14 cellular contexts compared by ENCODE assay signal in genomic region chr15:76347507-76348055, GRCh38. TPM values are rescaled to one million over a fixed set of nuclear protein-coding genes. Genes with fewer than 3 reads are reported as not detected.
DNase-seq lines count a peak whose midpoint lies in the region; ATAC-seq and TF ChIP-seq lines count a peak whose summit lies in the region.
"Had no signal": no experiment of that assay in that cellular context is flagged by ENCODE, and none has a peak within 500 bp of the region (broad histone marks: within the 10 kb centered on the region; RNA-seq: fewer than 3 reads in every experiment).

No MANE protein-coding gene starts in this region.

- peak overlapping the region in 3 of 4 donors; percentile 10 to 61 (median 44) for H3K4me3 Mint-ChIP-seq in CD4-positive, CD25-positive, alpha-beta regulatory T cell
- H3K4me3 Mint-ChIP-seq in neural progenitor cell = peak overlapping the region; percentile 77

- no peak for ATAC-seq in CD4-positive, CD25-positive, alpha-beta regulatory T cell (ENCODE audit: low read depth in 2 of 2)
- ATAC-seq in HG03439 (IDR thresholded peaks at IDR 0.05; ENCODE audit: unreplicated experiment) = no peak

- peaks cover 29% of the 10 kb centered on the region for H3K4me1 ChIP-seq in CD4-positive, CD25-positive, alpha-beta regulatory T cell (ENCODE audit: control insufficient read depth, insufficient read depth, low read length, poor library complexity, severe bottlenecking)
- peaks cover 12% of the 10 kb centered on the region for H3K4me1 ChIP-seq in neural progenitor cell
- H3K4me1 ChIP-seq: SJCRH30 had no signal

- H3K27ac Mint-ChIP-seq in CD4-positive, CD25-positive, alpha-beta regulatory T cell = no peak overlapping the region
- H3K27ac Mint-ChIP-seq in neural progenitor cell = no peak overlapping the region

- TF ChIP-seq CTCF in foreskin fibroblast (IDR thresholded peaks at IDR 0.05; ENCODE audit: low read depth, low read length) (no peak), neural progenitor cell (IDR thresholded peaks at IDR 0.05) (no peak)

- no peak overlapping the region for H3K27ac ChIP-seq in CD4-positive, CD25-positive, alpha-beta regulatory T cell (ENCODE audit: insufficient read depth, low read length, poor library complexity, severe bottlenecking)
- H3K27ac ChIP-seq in neural progenitor cell = no peak overlapping the region
- H3K27ac ChIP-seq: SJCRH30, uterus had no signal

- no peaks in the 10 kb centered on the region for H3K9me3 ChIP-seq in CD4-positive, CD25-positive, alpha-beta regulatory T cell (ENCODE audit: control insufficient read depth in 2 of 2, low read length in 2 of 2)
- no peaks in the 10 kb centered on the region for H3K9me3 ChIP-seq in neural progenitor cell (ENCODE audit: low read depth)
- H3K9me3 ChIP-seq: SJCRH30, uterus had no signal

- no peak overlapping the region for H2AFZ ChIP-seq in neural progenitor cell (replicated peaks)

- DNase-seq in CD4-positive, CD25-positive, alpha-beta regulatory T cell = no peak
- peak; percentile 82 for DNase-seq in NCI-H460 (ENCODE audit: extremely low read depth, low read depth)
- peak; percentile 64 to 83 for DNase-seq in foreskin fibroblast
- DNase-seq in neural progenitor cell (ENCODE audit: low spot score) = peak; percentile 54
- DNase-seq in NCI-H345 (lab: John Stamatoyannopoulos, UW) = no peak
- DNase-seq in retina = no peak
- DNase-seq in central memory CD4-positive, alpha-beta T cell = no peak
- DNase-seq: aorta, NCI-H1105, NCI-H748 treated with DMSO at 0.1 percent for 48 hours, SJCRH30, uterus had no signal

- H3K4me2 ChIP-seq in neural progenitor cell = peak overlapping the region; percentile 86

- peaks cover 30% of the 10 kb centered on the region for H3K36me3 Mint-ChIP-seq in CD4-positive, CD25-positive, alpha-beta regulatory T cell
- H3K36me3 Mint-ChIP-seq in neural progenitor cell = no peaks in the 10 kb centered on the region

- peaks cover 60% of the 10 kb centered on the region for H4K20me1 ChIP-seq in neural progenitor cell (ENCODE audit: low read depth)

- H3K4me1 Mint-ChIP-seq in CD4-positive, CD25-positive, alpha-beta regulatory T cell = peaks cover 7 to 26% (median 15%) of the 10 kb centered on the region in 4 donors
- peaks cover 13% of the 10 kb centered on the region for H3K4me1 Mint-ChIP-seq in neural progenitor cell

- H3K36me3 ChIP-seq in CD4-positive, CD25-positive, alpha-beta regulatory T cell (ENCODE audit: control insufficient read depth, insufficient read depth, low read length) = peaks cover 6% of the 10 kb centered on the region
- no peaks in the 10 kb centered on the region for H3K36me3 ChIP-seq in neural progenitor cell
- H3K36me3 ChIP-seq: SJCRH30, uterus had no signal

- H3F3A ChIP-seq in neural progenitor cell (ENCODE audit: low read depth) = peaks cover 30% of the 10 kb centered on the region

- no peak overlapping the region for H3K9ac ChIP-seq in neural progenitor cell

- H3K79me2 ChIP-seq in neural progenitor cell (ENCODE audit: low read depth) = no peaks in the 10 kb centered on the region

- peaks cover 53% of the 10 kb centered on the region for H3K27me3 Mint-ChIP-seq in CD4-positive, CD25-positive, alpha-beta regulatory T cell
- H3K27me3 Mint-ChIP-seq in neural progenitor cell (ENCODE audit: insufficient read depth, low read depth) = peaks cover 51% of the 10 kb centered on the region

- H3K9me3 Mint-ChIP-seq in CD4-positive, CD25-positive, alpha-beta regulatory T cell = peaks cover 0 to 4% (median 0%) of the 10 kb centered on the region in 7 donors
- no peaks in the 10 kb centered on the region for H3K9me3 Mint-ChIP-seq in neural progenitor cell

- peaks cover 40% of the 10 kb centered on the region for H3K27me3 ChIP-seq in CD4-positive, CD25-positive, alpha-beta regulatory T cell (ENCODE audit: control insufficient read depth, insufficient read depth, low read length)
- peaks cover 91% of the 10 kb centered on the region for H3K27me3 ChIP-seq in neural progenitor cell
- H3K27me3 ChIP-seq: SJCRH30 had no signal

- H3K4me3 ChIP-seq in CD4-positive, CD25-positive, alpha-beta regulatory T cell (ENCODE audit: low read depth, low read length) = no peak overlapping the region
- H3K4me3 ChIP-seq in foreskin fibroblast (ENCODE audit: low read depth in 1 of 2, low read length in 2 of 2) (peak overlapping the region; percentile 56 to 58), neural progenitor cell (peak overlapping the region; percentile 51)
- H3K4me3 ChIP-seq: SJCRH30, uterus had no signal

RNA-seq across cellular contexts. Expression of gene ISL2, which starts 11.0 kb away (rescaled TPM):
- total RNA-seq in CD4-positive, CD25-positive, alpha-beta regulatory T cell = 1.4 TPM
- not detected for polyA plus RNA-seq in CD4-positive, CD25-positive, alpha-beta regulatory T cell
- total RNA-seq in NCI-H460 (2014; rRNA removed; shearing (Covaris generic)) = 6.2 and 6.8 TPM in 2 replicates
- polyA plus RNA-seq in NCI-H460 (2014; cell fraction: nucleus; rRNA removed) = 9.6 and 13.8 TPM in 2 replicates
- total RNA-seq in neural progenitor cell (ENCODE audit: low replicate concordance) = not detected in 2 replicates
- total RNA-seq: aorta, endothelial cell of umbilical vein had no signal
- polyA plus RNA-seq: aorta had no signal

RNA-seq across cellular contexts. Expression of gene ETFA, which starts 36.3 kb away (rescaled TPM):
- total RNA-seq in CD4-positive, CD25-positive, alpha-beta regulatory T cell = 44.5 TPM
- 100 to 1,000 TPM in 3 of 4 donors, 10 to 100 TPM in 1; 98.0 to 166 (median 120) TPM for polyA plus RNA-seq in CD4-positive, CD25-positive, alpha-beta regulatory T cell
- total RNA-seq in NCI-H460 (2014; rRNA removed; shearing (Covaris generic)) = 218 and 220 TPM in 2 replicates
- 177 and 201 TPM in 2 replicates for polyA plus RNA-seq in NCI-H460 (2014; cell fraction: nucleus; rRNA removed)
- total RNA-seq in neural progenitor cell (ENCODE audit: low replicate concordance) = 77.3 and 99.3 TPM in 2 replicates

Comparison
In these comparisons a context has a peak if more than half of its experiments do, and no peak if none do; other contexts are left out.
1. DNase-seq: peak in NCI-H460 (single experiment), foreskin fibroblast (2 of 2) and neural progenitor cell (single experiment); none in CD4-positive, CD25-positive, alpha-beta regulatory T cell (0 of 3), NCI-H345 (single experiment), retina (single experiment) and central memory CD4-positive, alpha-beta T cell (single experiment).